Comparison of ENCODE assay signal across 18 cellular contexts in genomic region chr14:104181761-104182530, GRCh38. TPM values are rescaled to one million over a fixed set of nuclear protein-coding genes. Genes with fewer than 3 reads are reported as not detected.
DNase-seq lines count a peak whose midpoint lies in the region; ATAC-seq and TF ChIP-seq lines count a peak whose summit lies in the region.
"Had no signal": no experiment of that assay in that cellular context is flagged by ENCODE, and none has a peak within 500 bp of the region (broad histone marks: within the 10 kb centered on the region; RNA-seq: fewer than 3 reads in every experiment).

No MANE protein-coding gene starts in this region.

- no peaks in the 10 kb centered on the region for H3K9me3 Mint-ChIP-seq in activated T-cell treated with anti-CD3 and anti-CD28 coated beads, Interleukin-2, amount 50 U/mL, for 72 hours
- H3K9me3 Mint-ChIP-seq in glutamatergic neuron (ENCODE audit: unreplicated experiment), result peaks cover 4% of the 10 kb centered on the region
- H3K9me3 Mint-ChIP-seq: CD8-positive, alpha-beta T cell; GM23338 had no signal

- whole genome bisulfite sequencing in hepatocyte (ENCODE audit: low lambda C conversion rate, missing lambda C conversion rate), result 73% methylated on average over 20 of the region's 27 CpGs

- POLR2A ChIA-PET in RWPE1 (lab: Yijun Ruan, JAX; ENCODE audit: low non-redundant PET), result no interaction called here

- H3K36me3 ChIP-seq in cardiac muscle cell, result no peaks in the 10 kb centered on the region
- H3K36me3 ChIP-seq in right atrium auricular region, result no peaks in the 10 kb centered on the region
- no peaks in the 10 kb centered on the region for H3K36me3 ChIP-seq in hepatocyte (replicated peaks; ENCODE audit: insufficient read depth, low read depth)

- H3K4me1 Mint-ChIP-seq in activated T-cell treated with anti-CD3 and anti-CD28 coated beads, Interleukin-2, amount 50 U/mL, for 72 hours (ENCODE audit: low read depth), result no peaks in the 10 kb centered on the region
- H3K4me1 Mint-ChIP-seq in glutamatergic neuron (ENCODE audit: low read depth, unreplicated experiment), result no peaks in the 10 kb centered on the region

- no peaks in the 10 kb centered on the region for H3K36me3 Mint-ChIP-seq in activated T-cell treated with anti-CD3 and anti-CD28 coated beads, Interleukin-2, amount 50 U/mL, for 72 hours (ENCODE audit: insufficient read depth in 2 of 2)
- no peaks in the 10 kb centered on the region for H3K36me3 Mint-ChIP-seq in glutamatergic neuron (ENCODE audit: unreplicated experiment)
- H3K36me3 Mint-ChIP-seq: CD8-positive, alpha-beta T cell had no signal

- peak overlapping the region; percentile 2 for H3K27ac ChIP-seq in cardiac muscle cell
- no peak overlapping the region for H3K27ac ChIP-seq in right atrium auricular region
- H3K27ac ChIP-seq in RWPE1, result peak overlapping the region; percentile 44
- H3K27ac ChIP-seq in hepatocyte, result no peak overlapping the region
- H3K27ac ChIP-seq: BLaER1, HL-60, SK-N-MC had no signal

- no peak overlapping the region for H3K27ac Mint-ChIP-seq in activated T-cell treated with anti-CD3 and anti-CD28 coated beads, Interleukin-2, amount 50 U/mL, for 72 hours
- no peak overlapping the region for H3K27ac Mint-ChIP-seq in glutamatergic neuron (ENCODE audit: unreplicated experiment)
- H3K27ac Mint-ChIP-seq: CD8-positive, alpha-beta T cell had no signal

- DNase-seq in cardiac muscle cell (ENCODE audit: low read depth in 1 of 2, low spot score in 1 of 2) (no peak), right atrium auricular region (ENCODE audit: low spot score) (no peak), RWPE1 (ENCODE audit: low spot score) (peak; percentile 70), hepatocyte (ENCODE audit: low spot score) (peak; percentile 49), GM19238 (ENCODE audit: insufficient read length, low spot score) (no peak), iPS-NIHi7 (ENCODE audit: extremely low spot score) (no peak), glutamatergic neuron (no peak)
- no peak for DNase-seq in activated T-cell treated with anti-CD3 and anti-CD28 coated beads, Interleukin-2, amount 50 U/mL, for 72 hours
- DNase-seq: CD8-positive, alpha-beta T cell; DMS79; NCI-H1436; NCI-H2081; NCI-H774; Right ventricle myocardium superior had no signal

- no peak overlapping the region for H3K4me2 ChIP-seq in hepatocyte
- H3K4me2 ChIP-seq: BLaER1, GM23338 had no signal

- no peak for TF ChIP-seq CTCF in cardiac muscle cell (IDR thresholded peaks at IDR 0.05; ENCODE audit: low read depth, low read length)
- TF ChIP-seq CTCF in right atrium auricular region (IDR thresholded peaks at IDR 0.05), result no peak
- TF ChIP-seq CTCF in RWPE1 (conservative IDR thresholded peaks at IDR 0.05; ENCODE audit: low read depth), result no peak
- no peak for TF ChIP-seq CTCF in hepatocyte (IDR thresholded peaks at IDR 0.05; ENCODE audit: poor library complexity)
- no peak for TF ChIP-seq CTCF in glutamatergic neuron (IDR thresholded peaks at IDR 0.05; ENCODE audit: partially characterized antibody, unreplicated experiment)

- CTCF ChIA-PET in RWPE1 (lab: Yijun Ruan, JAX), result no interaction called here

- H4K20me1 ChIP-seq in hepatocyte (ENCODE audit: insufficient read depth, poor library complexity, severe bottlenecking), result no peaks in the 10 kb centered on the region

- H3K9me3 ChIP-seq in cardiac muscle cell (ENCODE audit: low read depth) (no peaks in the 10 kb centered on the region), right atrium auricular region (no peaks in the 10 kb centered on the region), hepatocyte (ENCODE audit: low read depth) (no peaks in the 10 kb centered on the region)
- H3K9me3 ChIP-seq: BLaER1 had no signal

- H3K4me3 Mint-ChIP-seq in activated T-cell treated with anti-CD3 and anti-CD28 coated beads, Interleukin-2, amount 50 U/mL, for 72 hours, result no peak overlapping the region
- no peak overlapping the region for H3K4me3 Mint-ChIP-seq in glutamatergic neuron (ENCODE audit: unreplicated experiment)
- H3K4me3 Mint-ChIP-seq: CD8-positive, alpha-beta T cell; GM23338 had no signal

- H3K27me3 ChIP-seq in cardiac muscle cell (no peaks in the 10 kb centered on the region), right atrium auricular region (no peaks in the 10 kb centered on the region), hepatocyte (no peaks in the 10 kb centered on the region)
- H3K27me3 ChIP-seq: BLaER1 had no signal

- H3K79me2 ChIP-seq in hepatocyte, result no peaks in the 10 kb centered on the region

- H3K4me1 ChIP-seq in cardiac muscle cell (ENCODE audit: low read depth) (peaks cover 11% of the 10 kb centered on the region), right atrium auricular region (peaks cover 0 to 11% of the 10 kb centered on the region in 2 donors), hepatocyte (ENCODE audit: insufficient read depth) (peaks cover 5% of the 10 kb centered on the region)

- no peaks in the 10 kb centered on the region for H3K9me2 ChIP-seq in hepatocyte (replicated peaks; ENCODE audit: insufficient read depth)

- no peak overlapping the region for H3K4me3 ChIP-seq in cardiac muscle cell
- no peak overlapping the region for H3K4me3 ChIP-seq in right atrium auricular region
- H3K4me3 ChIP-seq in hepatocyte, result no peak overlapping the region
- H3K4me3 ChIP-seq: BLaER1, GM23338, SK-N-MC had no signal

- no peak for ATAC-seq in activated T-cell treated with anti-CD3 and anti-CD28 coated beads, Interleukin-2, amount 50 U/mL, for 72 hours (replicated peaks in 1 of 2)
- ATAC-seq: CD8-positive, alpha-beta T cell; GM23338 had no signal

- no peak overlapping the region for H2AFZ ChIP-seq in hepatocyte
- H2AFZ ChIP-seq: GM23338 had no signal

- H3K27me3 Mint-ChIP-seq in activated T-cell treated with anti-CD3 and anti-CD28 coated beads, Interleukin-2, amount 50 U/mL, for 72 hours (ENCODE audit: low read depth), result no peaks in the 10 kb centered on the region
- H3K27me3 Mint-ChIP-seq in glutamatergic neuron (ENCODE audit: unreplicated experiment), result peaks cover 2% of the 10 kb centered on the region

RNA-seq across cellular contexts. Expression of gene KIF26A, which starts 43.6 kb away (rescaled TPM):
- 38.3 and 74.9 TPM in 2 replicates for total RNA-seq in cardiac muscle cell
- polyA plus RNA-seq in cardiac muscle cell, result 9.9 and 19.5 TPM in 2 replicates
- total RNA-seq in right atrium auricular region, result 10 to 100 TPM in 1 of 2 donors, 1 to 10 TPM in 1; 5.6 to 14.1 TPM
- 5.0 and 6.1 TPM in 2 replicates for total RNA-seq in hepatocyte
- polyA plus RNA-seq in hepatocyte, result 3.5 and 4.4 TPM in 2 replicates
- under 1 TPM; 0.05 to 0.25 TPM for total RNA-seq in activated T-cell treated with anti-CD3 and anti-CD28 coated beads, Interleukin-2, amount 50 U/mL, for 72 hours
- total RNA-seq in glutamatergic neuron (ENCODE audit: unreplicated experiment), result 5.9 TPM

Comparison
In these comparisons a context has a peak if more than half of its experiments do, and no peak if none do; other contexts are left out.
1. H3K27ac ChIP-seq: peak in cardiac muscle cell (single experiment) and RWPE1 (single experiment); none in right atrium auricular region (0 of 2) and hepatocyte (single experiment).
2. DNase-seq: peak in RWPE1 (single experiment) and hepatocyte (single experiment); none in cardiac muscle cell (0 of 2), right atrium auricular region (single experiment), GM19238 (single experiment), activated T-cell treated with anti-CD3 and anti-CD28 coated beads, Interleukin-2, amount 50 U/mL, for 72 hours (0 of 2), iPS-NIHi7 (single experiment) and glutamatergic neuron (single experiment).